Comparison of ENCODE assay signal across 13 cellular contexts in genomic region chr7:141238546-141239218, GRCh38.
"Had no signal": no experiment of that assay in that cellular context is flagged by ENCODE, and none has a peak within 500 bp of the region (broad histone marks: within the 10 kb centered on the region; RNA-seq: fewer than 3 reads in every experiment).

No MANE protein-coding gene starts in this region.

- H3K27ac Mint-ChIP-seq: naive thymus-derived CD8-positive, alpha-beta T cell; type B pancreatic cell had no signal

- H3K4me1 Mint-ChIP-seq: naive thymus-derived CD8-positive, alpha-beta T cell had no signal

- H3K27me3 Mint-ChIP-seq: type B pancreatic cell had no signal

- H3K36me3 Mint-ChIP-seq: naive thymus-derived CD8-positive, alpha-beta T cell; type B pancreatic cell had no signal

- H3K4me3 Mint-ChIP-seq: naive thymus-derived CD8-positive, alpha-beta T cell; type B pancreatic cell had no signal

- H3K9me3 Mint-ChIP-seq: naive thymus-derived CD8-positive, alpha-beta T cell; type B pancreatic cell had no signal

- ATAC-seq: esophagus mucosa; heart left ventricle; left lung; mucosa of descending colon; naive thymus-derived CD8-positive, alpha-beta T cell had no signal

- DNase-seq: effector memory CD4-positive, alpha-beta T cell; heart left ventricle; hippocampal formation; left lung; mucosa of descending colon; naive thymus-derived CD8-positive, alpha-beta T cell; ovary; small intestine; stimulated activated CD4-positive, alpha-beta T cell treated with anti-CD3 and anti-CD28 coated beads, Interleukin-12 subunit alpha, Interleukin-12 subunit beta, amount 100 ng/mL, for 4 hours; stomach; substantia nigra had no signal
